24 cellular contexts compared by ENCODE assay signal in genomic region chr12:89020689-89021088, GRCh38.
"Had no signal": no experiment of that assay in that cellular context is flagged by ENCODE, and none has a peak within 500 bp of the region (broad histone marks: within the 10 kb centered on the region; RNA-seq: fewer than 3 reads in every experiment).

No MANE protein-coding gene starts in this region.

- H3K36me3 Mint-ChIP-seq: activated naive CD4-positive, alpha-beta T cell treated with anti-CD3 and anti-CD28 coated beads, Interleukin-2, amount 50 U/mL, for 72 hours had no signal

- H3K36me3 ChIP-seq: adrenal gland, colonic mucosa, esophagus squamous epithelium, gastroesophageal sphincter, heart right ventricle had no signal

- H3K9me3 ChIP-seq: adrenal gland, body of pancreas, colonic mucosa, esophagus squamous epithelium, gastroesophageal sphincter had no signal

- ATAC-seq: body of pancreas, gastroesophageal sphincter had no signal

- H3K27ac Mint-ChIP-seq: activated CD4-positive, alpha-beta memory T cell treated with anti-CD3 and anti-CD28 coated beads for 36 hours; activated CD4-positive, alpha-beta T cell treated with anti-CD3 and anti-CD28 coated beads for 36 hours; activated CD4-positive, alpha-beta T cell treated with anti-CD3 and anti-CD28 coated beads, Interleukin-2, amount 10 ng/mL, durations not matched to agents 24 days and 14 days; activated CD8-positive, alpha-beta memory T cell treated with anti-CD3 and anti-CD28 coated beads, Interleukin-2, amount 10 ng/mL, durations not matched to agents 7 days and 5 days; activated naive CD4-positive, alpha-beta T cell treated with anti-CD3 and anti-CD28 coated beads, Interleukin-2, amount 10 ng/mL, durations not matched to agents 7 days and 5 days had no signal

- DNase-seq: activated CD4-positive, alpha-beta memory T cell treated with anti-CD3 and anti-CD28 coated beads for 36 hours; activated CD4-positive, alpha-beta T cell treated with anti-CD3 and anti-CD28 coated beads for 36 hours; activated CD4-positive, alpha-beta T cell treated with anti-CD3 and anti-CD28 coated beads, Interleukin-2, amount 10 ng/mL, durations not matched to agents 24 days and 14 days; activated CD4-positive, CD25-positive, alpha-beta regulatory T cell; activated CD4-positive, CD25-positive, alpha-beta regulatory T cell treated with anti-CD3 and anti-CD28 coated beads, Interleukin-2, amount 50 U/mL, for 72 hours; activated CD8-positive, alpha-beta memory T cell treated with anti-CD3 and anti-CD28 coated beads, Interleukin-2, amount 10 ng/mL, durations not matched to agents 7 days and 5 days; activated CD8-positive, alpha-beta memory T cell treated with anti-CD3 and anti-CD28 coated beads, Interleukin-2, amount 50 U/mL, for 4 hours; activated gamma-delta T cell; activated naive CD4-positive, alpha-beta T cell; activated naive CD4-positive, alpha-beta T cell treated with anti-CD3 and anti-CD28 coated beads, Interleukin-2, amount 10 ng/mL, durations not matched to agents 7 days and 5 days; activated T-cell treated with anti-CD3 and anti-CD28 coated beads, Interleukin-2, amount 50 U/mL, for 4 hours; adrenal gland; amygdala; body of pancreas; central memory CD4-positive, alpha-beta T cell; cerebellar nuclear complex; colonic mucosa; effector CD8-positive, alpha-beta T cell; esophagus squamous epithelium; foreskin melanocyte; heart right ventricle; T-helper 2 cell had no signal

- H3K4me3 Mint-ChIP-seq: activated CD4-positive, alpha-beta memory T cell treated with anti-CD3 and anti-CD28 coated beads for 36 hours; activated CD4-positive, alpha-beta T cell treated with anti-CD3 and anti-CD28 coated beads for 36 hours; activated CD4-positive, alpha-beta T cell treated with anti-CD3 and anti-CD28 coated beads, Interleukin-2, amount 10 ng/mL, durations not matched to agents 24 days and 14 days; activated CD8-positive, alpha-beta memory T cell treated with anti-CD3 and anti-CD28 coated beads, Interleukin-2, amount 10 ng/mL, durations not matched to agents 7 days and 5 days; activated naive CD4-positive, alpha-beta T cell treated with anti-CD3 and anti-CD28 coated beads, Interleukin-2, amount 10 ng/mL, durations not matched to agents 7 days and 5 days; activated T-cell treated with anti-CD3 and anti-CD28 coated beads, Interleukin-2, amount 50 U/mL, for 4 hours had no signal

- H3K27ac ChIP-seq: adrenal gland, body of pancreas, colonic mucosa, esophagus squamous epithelium, gastroesophageal sphincter, heart right ventricle had no signal

- H3K27me3 Mint-ChIP-seq: activated CD8-positive, alpha-beta memory T cell treated with anti-CD3 and anti-CD28 coated beads, Interleukin-2, amount 10 ng/mL, durations not matched to agents 7 days and 5 days had no signal

- H3K9me3 Mint-ChIP-seq: activated CD4-positive, alpha-beta memory T cell treated with anti-CD3 and anti-CD28 coated beads for 36 hours; activated CD4-positive, alpha-beta T cell treated with anti-CD3 and anti-CD28 coated beads, Interleukin-2, amount 10 ng/mL, durations not matched to agents 24 days and 14 days; activated naive CD4-positive, alpha-beta T cell treated with anti-CD3 and anti-CD28 coated beads, Interleukin-2, amount 10 ng/mL, durations not matched to agents 7 days and 5 days; activated naive CD4-positive, alpha-beta T cell treated with anti-CD3 and anti-CD28 coated beads, Interleukin-2, amount 50 U/mL, for 72 hours had no signal
